13 cellular contexts compared by ENCODE assay signal in the genomic region with DNA sequence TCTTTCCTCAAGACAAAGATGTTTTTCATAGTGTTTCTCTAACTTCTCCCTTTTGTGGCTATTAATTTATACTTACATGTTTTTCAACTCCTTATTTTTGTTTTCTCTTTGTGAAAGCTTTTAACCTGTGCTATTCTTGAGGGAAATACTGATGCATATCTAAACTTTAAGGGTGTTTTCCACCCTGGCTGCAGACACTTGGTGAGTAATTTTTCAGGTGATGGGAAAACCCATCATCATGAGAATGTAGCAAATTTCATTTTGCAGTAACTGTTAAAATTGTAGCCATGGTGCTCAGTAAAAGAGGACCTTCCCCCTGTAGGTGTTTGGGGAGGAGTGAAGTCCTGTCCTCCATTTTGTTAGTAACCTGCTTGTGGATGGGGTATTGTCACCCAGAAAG.
DNase-seq lines count a peak whose midpoint lies in the region; ATAC-seq and TF ChIP-seq lines count a peak whose summit lies in the region.
"Had no signal": no experiment of that assay in that cellular context is flagged by ENCODE, and none has a peak within 500 bp of the region (broad histone marks: within the 10 kb centered on the region; RNA-seq: fewer than 3 reads in every experiment).

No MANE protein-coding gene starts in this region.

- TF ChIP-seq EP300 in gastroesophageal sphincter (IDR thresholded peaks at IDR 0.05) (no peak), sigmoid colon (IDR thresholded peaks at IDR 0.05) (no peak)

- H3K36me3 ChIP-seq in gastroesophageal sphincter = peaks cover 0 to 29% of the 10 kb centered on the region in 2 donors
- H3K36me3 ChIP-seq in sigmoid colon = peaks cover 0 to 39% (median 10%) of the 10 kb centered on the region in 4 donors

- TF ChIP-seq POLR2A in gastroesophageal sphincter (IDR thresholded peaks at IDR 0.05) (no peak), sigmoid colon (IDR thresholded peaks at IDR 0.05) (no peak)

- no peak for DNase-seq in sigmoid colon
- DNase-seq in dedifferentiated amniotic fluid mesenchymal stem cell (ENCODE audit: extremely low spot score) = no peak
- DNase-seq: activated CD8-positive, alpha-beta memory T cell treated with anti-CD3 and anti-CD28 coated beads, Interleukin-2, amount 50 U/mL, for 4 hours; HCEC 1CT; NCI-H1092; nephron progenitor cell had no signal

- H3K27ac ChIP-seq in gastroesophageal sphincter = no peak overlapping the region
- H3K27ac ChIP-seq in sigmoid colon = no peak overlapping the region
- H3K27ac ChIP-seq: VCaP had no signal

- H3K4me3 ChIP-seq in gastroesophageal sphincter (no peak overlapping the region), sigmoid colon (no peak overlapping the region)

- intact Hi-C loops in sigmoid colon (cut with DNase I) = no loop called here

- H3K4me1 ChIP-seq in gastroesophageal sphincter = no peaks in the 10 kb centered on the region
- H3K4me1 ChIP-seq in sigmoid colon = peaks cover 0 to 5% (median 0%) of the 10 kb centered on the region in 4 donors

- TF ChIP-seq CTCF in gastroesophageal sphincter (IDR thresholded peaks at IDR 0.05) (no peak), sigmoid colon (IDR thresholded peaks at IDR 0.05) (no peak)

- peaks cover 0 to 16% (median 0%) of the 10 kb centered on the region in 3 donors for H3K9me3 ChIP-seq in gastroesophageal sphincter
- peaks cover 0 to 5% (median 2%) of the 10 kb centered on the region in 4 donors for H3K9me3 ChIP-seq in sigmoid colon

- ATAC-seq in GM18498 (IDR thresholded peaks at IDR 0.05; ENCODE audit: unreplicated experiment) = peak; percentile 56
- peak; percentile 85 for ATAC-seq in GM18868 (IDR thresholded peaks at IDR 0.05; ENCODE audit: unreplicated experiment)
- ATAC-seq in HG02571 (IDR thresholded peaks at IDR 0.05; ENCODE audit: unreplicated experiment) = peak; percentile 58
- peak; percentile 39 for ATAC-seq in HG03469 (IDR thresholded peaks at IDR 0.05; ENCODE audit: unreplicated experiment)
- no peak for ATAC-seq in gastroesophageal sphincter
- ATAC-seq in HG03457 (IDR thresholded peaks at IDR 0.05; ENCODE audit: unreplicated experiment) = no peak

- H3K27me3 ChIP-seq in gastroesophageal sphincter (no peaks in the 10 kb centered on the region), sigmoid colon (no peaks in the 10 kb centered on the region)

Comparison
In these comparisons a context has a peak if more than half of its experiments do, and no peak if none do; other contexts are left out.
1. ATAC-seq: peak in GM18498 (single experiment), GM18868 (single experiment), HG02571 (single experiment) and HG03469 (single experiment); none in gastroesophageal sphincter (single experiment) and HG03457 (single experiment).